Comparison of ENCODE assay signal across 20 cellular contexts in genomic region chr11:917426-917825, GRCh38. TPM values are rescaled to one million over a fixed set of nuclear protein-coding genes. Genes with fewer than 3 reads are reported as not detected.
DNase-seq lines count a peak whose midpoint lies in the region; ATAC-seq, FAIRE-seq and TF ChIP-seq lines count a peak whose summit lies in the region.
"Had no signal": no experiment of that assay in that cellular context is flagged by ENCODE, and none has a peak within 500 bp of the region (broad histone marks: within the 10 kb centered on the region; RNA-seq: fewer than 3 reads in every experiment).

No MANE protein-coding gene starts in this region.

- H3K27ac ChIP-seq in HepG2 (ENCODE audit: extremely low read length, insufficient read depth, low read length) = no peak overlapping the region
- H3K27ac ChIP-seq in right lobe of liver = no peak overlapping the region
- H3K27ac ChIP-seq in neuronal stem cell (replicated peaks; ENCODE audit: low read length) = no peak overlapping the region
- H3K27ac ChIP-seq in tibial nerve = peak overlapping the region in 3 of 4 donors; percentile 19 to 72 (median 38)

- no peaks in the 10 kb centered on the region for H3K27me3 Mint-ChIP-seq in activated T-helper 17 cell treated with anti-CD3 and anti-CD28 coated beads, Interleukin-2, amount 50 U/mL, for 72 hours
- H3K27me3 Mint-ChIP-seq: CD4-positive, alpha-beta memory T cell had no signal

- H2BK15ac ChIP-seq in neuronal stem cell (ENCODE audit: low read length) = no peak overlapping the region

- H3K27ac Mint-ChIP-seq in activated T-helper 17 cell treated with anti-CD3 and anti-CD28 coated beads, Interleukin-2, amount 50 U/mL, for 72 hours = peak overlapping the region; percentile 15
- H3K27ac Mint-ChIP-seq: HFFc6 had no signal

- no peak overlapping the region for H3K4me3 ChIP-seq in HepG2 (replicated peaks in 1 of 3; ENCODE audit: insufficient read depth in 1 of 3, low read depth in 2 of 3, low read length in 3 of 3)
- no peak overlapping the region for H3K4me3 ChIP-seq in right lobe of liver
- no peak overlapping the region for H3K4me3 ChIP-seq in neuronal stem cell (ENCODE audit: low read length in 2 of 2)
- H3K4me3 ChIP-seq in tibial nerve = no peak overlapping the region
- H3K4me3 ChIP-seq: HAP-1 had no signal

- H3K4me2 ChIP-seq in HepG2 (ENCODE audit: low read depth, low read length) (no peak overlapping the region), neuronal stem cell (ENCODE audit: insufficient read depth, low read length, poor library complexity, severe bottlenecking) (no peak overlapping the region)

- peak overlapping the region; percentile 53 for H2AK5ac ChIP-seq in neuronal stem cell (ENCODE audit: low read depth, low read length)

- DNase-seq in HepG2 (ENCODE audit: low spot score) = no peak
- DNase-seq in right lobe of liver = no peak
- DNase-seq in neuronal stem cell (ENCODE audit: low spot score) = no peak
- DNase-seq in tibial nerve (ENCODE audit: low spot score in 2 of 2) = no peak
- no peak for DNase-seq in activated CD4-positive, alpha-beta T cell treated with anti-CD3 and anti-CD28 coated beads for 4 hours
- no peak for DNase-seq in globus pallidus (ENCODE audit: low spot score)
- DNase-seq: C1 segment of cervical spinal cord; Caco-2; CD4-positive, alpha-beta memory T cell; DMS153; DND-41; GOT3; HFFc6 had no signal

- peak overlapping the region; percentile 24 for H2BK120ac ChIP-seq in neuronal stem cell (ENCODE audit: low read depth, low read length)

- H3K27me3 ChIP-seq in HepG2 (ENCODE audit: control insufficient read depth in 1 of 2, insufficient read depth in 2 of 2, low read length in 2 of 2) (no peaks in the 10 kb centered on the region), right lobe of liver (no peaks in the 10 kb centered on the region), neuronal stem cell (ENCODE audit: control insufficient read depth in 3 of 3, insufficient read depth in 3 of 3, low read depth in 1 of 3, low read length in 3 of 3) (no peaks in the 10 kb centered on the region), tibial nerve (no peaks in the 10 kb centered on the region)

- no peak overlapping the region for H4K91ac ChIP-seq in neuronal stem cell (ENCODE audit: low read depth, low read length, poor library complexity)

- H3K4me1 ChIP-seq in HepG2 (ENCODE audit: insufficient read depth, low read length) = peaks cover 62% of the 10 kb centered on the region
- H3K4me1 ChIP-seq in right lobe of liver = peaks cover 0 to 38% (median 11%) of the 10 kb centered on the region in 4 donors
- H3K4me1 ChIP-seq in neuronal stem cell (ENCODE audit: control insufficient read depth in 2 of 2, insufficient read depth in 1 of 2, low read depth in 1 of 2, low read length in 2 of 2) = peaks cover 0 to 5% of the 10 kb centered on the region in 2 donors
- peaks cover 0 to 6% (median 0%) of the 10 kb centered on the region in 4 donors for H3K4me1 ChIP-seq in tibial nerve
- H3K4me1 ChIP-seq: Caco-2, HAP-1 had no signal

- H3K36me3 Mint-ChIP-seq in activated T-helper 17 cell treated with anti-CD3 and anti-CD28 coated beads, Interleukin-2, amount 50 U/mL, for 72 hours (ENCODE audit: low read depth) = no peaks in the 10 kb centered on the region
- H3K36me3 Mint-ChIP-seq: CD4-positive, alpha-beta memory T cell had no signal

- H3K14ac ChIP-seq in neuronal stem cell (ENCODE audit: low read length) = no peak overlapping the region

- ATAC-seq in HepG2 (no peak), right lobe of liver (no peak), GM21576 (IDR thresholded peaks at IDR 0.05; ENCODE audit: unreplicated experiment) (no peak)
- ATAC-seq in activated T-helper 17 cell treated with anti-CD3 and anti-CD28 coated beads, Interleukin-2, amount 50 U/mL, for 72 hours (replicated peaks) = no peak

- no peaks in the 10 kb centered on the region for H3K9me3 ChIP-seq in HepG2 (ENCODE audit: low read length)
- no peaks in the 10 kb centered on the region for H3K9me3 ChIP-seq in right lobe of liver
- no peaks in the 10 kb centered on the region for H3K9me3 ChIP-seq in neuronal stem cell (replicated peaks in 1 of 2; ENCODE audit: control insufficient read depth in 2 of 2, insufficient read depth in 1 of 2, low read depth in 1 of 2, low read length in 2 of 2)
- H3K9me3 ChIP-seq in tibial nerve = no peaks in the 10 kb centered on the region
- H3K9me3 ChIP-seq: Caco-2, HAP-1 had no signal

- peak overlapping the region; percentile 71 for H2BK5ac ChIP-seq in neuronal stem cell (ENCODE audit: low read length)

- H2AFZ ChIP-seq in HepG2 (ENCODE audit: low read length) = no peak overlapping the region
- no peak overlapping the region for H2AFZ ChIP-seq in neuronal stem cell (ENCODE audit: low read length)

- H3K9ac ChIP-seq in HepG2 (ENCODE audit: insufficient read depth, low read depth, low read length) (no peak overlapping the region), neuronal stem cell (ENCODE audit: low read depth, low read length, poor library complexity) (no peak overlapping the region)

- no peak for TF ChIP-seq POLR2A in HepG2 (IDR thresholded peaks at IDR 0.05; ENCODE audit: insufficient read depth in 1 of 2, low read depth in 2 of 2, low read length in 2 of 2)
- TF ChIP-seq POLR2A in right lobe of liver (IDR thresholded peaks at IDR 0.05) = no peak
- no peak for TF ChIP-seq POLR2A in tibial nerve (IDR thresholded peaks at IDR 0.05)

- H3K18ac ChIP-seq in neuronal stem cell (ENCODE audit: low read length) = no peak overlapping the region

- no peaks in the 10 kb centered on the region for H3K9me3 Mint-ChIP-seq in activated T-helper 17 cell treated with anti-CD3 and anti-CD28 coated beads, Interleukin-2, amount 50 U/mL, for 72 hours
- H3K9me3 Mint-ChIP-seq: CD4-positive, alpha-beta memory T cell; HFFc6 had no signal

- POLR2A ChIA-PET in HepG2 (lab: Yijun Ruan, JAX) = no interaction called here

- no peak overlapping the region for H4K8ac ChIP-seq in neuronal stem cell (ENCODE audit: low read depth, low read length)

- no peak for TF ChIP-seq RAD21 in HepG2 (CRISPR knock-in tag; IDR thresholded peaks at IDR 0.05)

- no peak for TF ChIP-seq EP300 in HepG2 (IDR thresholded peaks at IDR 0.05; ENCODE audit: low read depth in 2 of 2, low read length in 2 of 2)
- no peak for TF ChIP-seq EP300 in HepG2 (CRISPR knock-in tag; IDR thresholded peaks at IDR 0.05; ENCODE audit: borderline replicate concordance)
- no peak for TF ChIP-seq EP300 in tibial nerve (IDR thresholded peaks at IDR 0.05)

- no peaks in the 10 kb centered on the region for H3K4me1 Mint-ChIP-seq in activated T-helper 17 cell treated with anti-CD3 and anti-CD28 coated beads, Interleukin-2, amount 50 U/mL, for 72 hours

- no peaks in the 10 kb centered on the region for H4K20me1 ChIP-seq in HepG2 (ENCODE audit: insufficient read depth, low read length)

- no peaks in the 10 kb centered on the region for H3K79me2 ChIP-seq in HepG2 (ENCODE audit: insufficient read depth, low read length)

- CTCF ChIA-PET in HepG2 (lab: Yijun Ruan, JAX; ENCODE audit: low intra/inter-chr PET ratio, low total read pairs) = no interaction called here

- intact Hi-C loops in HepG2 (cut with micrococcal nuclease; ENCODE audit: unreplicated experiment) (no loop called here), right lobe of liver (cut with DNase I) (no loop called here)

- in situ Hi-C loops in HepG2 (cut with HindIII; ENCODE audit: extremely low pct_ligation_motif_present, low pct_unique_long_range_greater_than_20kb) = no loop called here

- FAIRE-seq in HepG2 (lab: Jason Lieb, UNC) = no peak
- FAIRE-seq: G401.6, GM12892, GM19239, H54 had no signal

- H3K36me3 ChIP-seq in HepG2 (replicated peaks in 1 of 2; ENCODE audit: control insufficient read depth in 1 of 2, insufficient read depth in 2 of 2, low read length in 2 of 2) (no peaks in the 10 kb centered on the region), right lobe of liver (no peaks in the 10 kb centered on the region), neuronal stem cell (replicated peaks in 1 of 2; ENCODE audit: control insufficient read depth in 2 of 2, insufficient read depth in 2 of 2, low read length in 2 of 2) (no peaks in the 10 kb centered on the region), tibial nerve (no peaks in the 10 kb centered on the region)
- H3K36me3 ChIP-seq: HAP-1 had no signal

- no TSS peak for BruUV-seq in HepG2 (replicated peaks; lab: Mats Ljungman, UMichigan)

- no peak overlapping the region for H3K4ac ChIP-seq in neuronal stem cell (ENCODE audit: low read length)

- 75% methylated on average over 5 of the region's 8 CpGs for WGBS in HepG2 (ENCODE audit: low lambda C conversion rate)
- 85% methylated on average over 7 of the region's 8 CpGs for WGBS in right lobe of liver (ENCODE audit: insufficient coverage, low coverage, low lambda C conversion rate, missing lambda C conversion rate)
- WGBS in neuronal stem cell (ENCODE audit: extremely low coverage in 2 of 2, insufficient read length in 2 of 2, insufficient replicate concordance in 1 of 2), 2 donors = no CpG with 5 or more reads among the region's 8 CpGs
- WGBS in tibial nerve, 2 donors = 87 to 89% methylated on average over 8 of the region's 8 CpGs

- TF ChIP-seq CTCF in HepG2 (CRISPR knock-in tag; IDR thresholded peaks at IDR 0.05) (no peak), right lobe of liver (IDR thresholded peaks at IDR 0.05) (no peak), tibial nerve (IDR thresholded peaks at IDR 0.05) (no peak)

- no peaks in the 10 kb centered on the region for H3K79me1 ChIP-seq in neuronal stem cell (ENCODE audit: low read depth, low read length)

- no peak overlapping the region for H2BK12ac ChIP-seq in neuronal stem cell (ENCODE audit: low read length)

- H3K23ac ChIP-seq in neuronal stem cell (ENCODE audit: low read depth, low read length, poor library complexity) = peak overlapping the region; percentile 60

- no peak overlapping the region for H3K4me3 Mint-ChIP-seq in activated T-helper 17 cell treated with anti-CD3 and anti-CD28 coated beads, Interleukin-2, amount 50 U/mL, for 72 hours
- H3K4me3 Mint-ChIP-seq: HFFc6 had no signal

RNA-seq across cellular contexts. Expression of gene CHID1, which starts 6.8 kb away (rescaled TPM):
- total RNA-seq in HepG2 (2016; rRNA removed; fragmentation: Illumina TruSeq; extraction: Trizol) (39.6 and 65.1 TPM in 2 replicates), right lobe of liver (100 to 1,000 TPM in 1 of 6 experiments, 10 to 100 TPM in 5; 61.1 to 157 (median 78.7) TPM), tibial nerve (10 to 100 TPM; 47.9 to 83.4 (median 65.8) TPM)
- total RNA-seq in HepG2 (2016; cell fraction: cytosol; rRNA removed; fragmentation: Illumina TruSeq; extraction: Trizol; ENCODE audit: low read depth) = 33.8 and 46.6 TPM in 2 replicates
- total RNA-seq in HepG2 (2016; cell fraction: insoluble cytoplasmic fraction; rRNA removed; fragmentation: Illumina TruSeq; extraction: Trizol) = 38.9 and 71.7 TPM in 2 replicates
- 45.9 and 51.6 TPM in 2 replicates for total RNA-seq in HepG2 (2016; cell fraction: membrane; rRNA removed; fragmentation: Illumina TruSeq; extraction: Trizol)
- total RNA-seq in HepG2 (2016; cell fraction: nucleus; rRNA removed; fragmentation: Illumina TruSeq; extraction: Trizol) = 60.6 and 61.3 TPM in 2 replicates
- 93.6 and 102 TPM in 2 replicates for polyA plus RNA-seq in HepG2 (2011; rRNA removed)
- 113 and 124 TPM in 2 replicates for polyA plus RNA-seq in HepG2 (2011; cell fraction: cytosol; rRNA removed)
- 70.7 and 76.1 TPM in 2 replicates for polyA plus RNA-seq in HepG2 (2011; cell fraction: nucleus; rRNA removed)
- 49.7 and 66.2 TPM in 2 replicates for polyA plus RNA-seq in HepG2 (2012)
- 34.4 and 49.9 TPM in 2 replicates for polyA plus RNA-seq in HepG2 (2016; cell fraction: cytosol; fragmentation: Illumina TruSeq; extraction: Trizol; ENCODE audit: low read depth)
- polyA plus RNA-seq in HepG2 (2016; cell fraction: insoluble cytoplasmic fraction; fragmentation: Illumina TruSeq; extraction: Trizol; ENCODE audit: low read depth) = 41.0 and 42.5 TPM in 2 replicates
- 38.3 and 51.4 TPM in 2 replicates for polyA plus RNA-seq in HepG2 (2016; cell fraction: membrane; fragmentation: Illumina TruSeq; extraction: Trizol; ENCODE audit: low read depth)
- polyA plus RNA-seq in HepG2 (2016; cell fraction: nucleus; fragmentation: Illumina TruSeq; extraction: Trizol; ENCODE audit: insufficient read depth, low read depth) = 96.7 and 105 TPM in 2 replicates
- 40.3 and 91.1 TPM in 2 replicates for polyA minus RNA-seq in HepG2 (2011; rRNA and poly(A)+ RNA removed; ENCODE audit: low replicate concordance)
- polyA minus RNA-seq in HepG2 (2011; cell fraction: cytosol; rRNA and poly(A)+ RNA removed) = 32.6 and 33.2 TPM in 2 replicates
- polyA minus RNA-seq in HepG2 (2011; cell fraction: nucleus; rRNA and poly(A)+ RNA removed) = 25.8 and 26.1 TPM in 2 replicates
- total RNA-seq in activated T-helper 17 cell treated with anti-CD3 and anti-CD28 coated beads, Interleukin-2, amount 50 U/mL, for 72 hours = 10 to 100 TPM; 71.9 to 72.6 TPM
- 42.0 TPM for polyA plus RNA-seq in neuronal stem cell (2013, experiment 1 of 2)
- polyA plus RNA-seq in neuronal stem cell (2013, experiment 2 of 2) = 43.9 TPM

RNA-seq across cellular contexts. Expression of gene AP2A2, which starts 8.2 kb away (rescaled TPM):
- total RNA-seq in HepG2 (2016; rRNA removed; fragmentation: Illumina TruSeq; extraction: Trizol) (25.7 and 25.9 TPM in 2 replicates), right lobe of liver (10 to 100 TPM; 41.4 to 66.7 (median 53.8) TPM), tibial nerve (100 to 1,000 TPM in 1 of 4 donors, 10 to 100 TPM in 3; 70.8 to 136 (median 90.3) TPM)
- total RNA-seq in HepG2 (2016; cell fraction: cytosol; rRNA removed; fragmentation: Illumina TruSeq; extraction: Trizol; ENCODE audit: low read depth) = 22.1 and 25.6 TPM in 2 replicates
- total RNA-seq in HepG2 (2016; cell fraction: insoluble cytoplasmic fraction; rRNA removed; fragmentation: Illumina TruSeq; extraction: Trizol) = 21.5 and 27.6 TPM in 2 replicates
- total RNA-seq in HepG2 (2016; cell fraction: membrane; rRNA removed; fragmentation: Illumina TruSeq; extraction: Trizol) = 26.2 and 26.6 TPM in 2 replicates
- 26.6 and 31.5 TPM in 2 replicates for total RNA-seq in HepG2 (2016; cell fraction: nucleus; rRNA removed; fragmentation: Illumina TruSeq; extraction: Trizol)
- 74.5 and 75.7 TPM in 2 replicates for polyA plus RNA-seq in HepG2 (2011; rRNA removed)
- polyA plus RNA-seq in HepG2 (2011; cell fraction: cytosol; rRNA removed) = 39.6 and 44.6 TPM in 2 replicates
- 182 and 223 TPM in 2 replicates for polyA plus RNA-seq in HepG2 (2011; cell fraction: nucleus; rRNA removed)
- 56.1 and 60.7 TPM in 2 replicates for polyA plus RNA-seq in HepG2 (2012)
- polyA plus RNA-seq in HepG2 (2016; cell fraction: cytosol; fragmentation: Illumina TruSeq; extraction: Trizol; ENCODE audit: low read depth) = 7.3 and 8.2 TPM in 2 replicates
- polyA plus RNA-seq in HepG2 (2016; cell fraction: insoluble cytoplasmic fraction; fragmentation: Illumina TruSeq; extraction: Trizol; ENCODE audit: low read depth) = 31.3 and 36.3 TPM in 2 replicates
- 16.2 and 21.0 TPM in 2 replicates for polyA plus RNA-seq in HepG2 (2016; cell fraction: membrane; fragmentation: Illumina TruSeq; extraction: Trizol; ENCODE audit: low read depth)
- polyA plus RNA-seq in HepG2 (2016; cell fraction: nucleus; fragmentation: Illumina TruSeq; extraction: Trizol; ENCODE audit: insufficient read depth, low read depth) = 75.2 and 92.2 TPM in 2 replicates
- 90.1 and 145 TPM in 2 replicates for polyA minus RNA-seq in HepG2 (2011; rRNA and poly(A)+ RNA removed; ENCODE audit: low replicate concordance)
- polyA minus RNA-seq in HepG2 (2011; cell fraction: cytosol; rRNA and poly(A)+ RNA removed) = 78.0 and 102 TPM in 2 replicates
- 65.8 and 74.2 TPM in 2 replicates for polyA minus RNA-seq in HepG2 (2011; cell fraction: nucleus; rRNA and poly(A)+ RNA removed)
- 10 to 100 TPM; 69.1 to 76.2 TPM for total RNA-seq in activated T-helper 17 cell treated with anti-CD3 and anti-CD28 coated beads, Interleukin-2, amount 50 U/mL, for 72 hours
- polyA plus RNA-seq in neuronal stem cell (2013, experiment 1 of 2) = 49.2 TPM
- polyA plus RNA-seq in neuronal stem cell (2013, experiment 2 of 2) = 52.4 TPM

Comparison
In these comparisons a context has a peak if more than half of its experiments do, and no peak if none do; other contexts are left out.
1. H3K27ac ChIP-seq: peak in tibial nerve (3 of 4); none in HepG2 (single experiment), right lobe of liver (0 of 3) and neuronal stem cell (single experiment).